ENCODE assay signal across 1 cellular context in genomic region chr12:7995266-7995963, GRCh38.
A peak's percentile ranks its signal among the peaks of the same experiment; 100 is the strongest.
TF ChIP-seq lines count a peak whose summit lies in the region.

No MANE protein-coding gene starts in this region.

TF ChIP-seq in HepG2, 621 proteins besides CTCF, POLR2A, EP300 and RAD21 (continued from another document):
- TF ChIP-seq ZNF609 (CRISPR knock-in tag; IDR thresholded peaks at IDR 0.05; ENCODE audit: borderline replicate concordance) (no peak), RBM39 (IDR thresholded peaks at IDR 0.05; ENCODE audit: low read depth, low read length, poor library complexity, severe bottlenecking) (no peak), NR2F6 (IDR thresholded peaks at IDR 0.05) (no peak), NR2F6 (CRISPR knock-in tag; IDR thresholded peaks at IDR 0.05) (no peak), ZNF878 (CRISPR knock-in tag; IDR thresholded peaks at IDR 0.05) (no peak), SYNCRIP (IDR thresholded peaks at IDR 0.05; ENCODE audit: insufficient read depth, low read depth, low read length) (no peak), NFE2L2 (IDR thresholded peaks at IDR 0.05; ENCODE audit: low read length) (no peak), KDM2A (CRISPR knock-in tag; IDR thresholded peaks at IDR 0.05; ENCODE audit: borderline replicate concordance, low read depth) (no peak), HCFC1 (IDR thresholded peaks at IDR 0.05; ENCODE audit: low read depth, low read length) (no peak), RERE (CRISPR knock-in tag; IDR thresholded peaks at IDR 0.05; ENCODE audit: low read depth) (no peak), HOMEZ (CRISPR knock-in tag; IDR thresholded peaks at IDR 0.05; ENCODE audit: low read depth) (0 out of 2 replicates have a peak, but pooled peaks have one; percentile 13)
